1 cellular context compared by ENCODE assay signal in the genomic region with DNA sequence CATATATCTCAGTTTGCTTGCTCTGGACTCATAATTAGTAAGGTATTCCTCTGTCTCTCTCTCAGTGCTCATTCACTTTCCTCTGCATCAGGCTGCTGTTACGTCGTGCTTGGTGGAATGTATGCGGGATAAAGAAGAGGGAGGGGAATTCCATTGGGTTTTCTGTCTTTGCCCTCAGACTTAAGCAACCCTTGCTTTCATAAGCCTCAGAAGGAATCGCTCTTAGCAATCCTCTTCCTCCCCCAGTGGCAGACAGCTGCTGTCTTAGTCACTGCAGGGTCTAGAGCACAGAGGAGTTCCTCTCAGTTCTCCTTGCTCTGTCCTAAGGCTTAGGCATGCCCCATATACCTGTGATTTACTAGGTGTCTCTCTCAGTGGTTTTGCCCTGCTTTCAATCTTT.
TF ChIP-seq lines count a peak whose summit lies in the region.

No MANE protein-coding gene starts in this region.

TF ChIP-seq in H1, 55 proteins besides CTCF, POLR2A, EP300 and RAD21:
- TF ChIP-seq TEAD4 (IDR thresholded peaks at IDR 0.05; ENCODE audit: low read depth, low read length) (peak; percentile 64; the same call in 1 of the 2 replicates), CEBPB (IDR thresholded peaks at IDR 0.05; ENCODE audit: low read depth, low read length) (peak; percentile 74), ASH2L (IDR thresholded peaks at IDR 0.05; ENCODE audit: low read length) (no peak)
